In genomic region chr21:45756029-45756428, GRCh38 we compare ENCODE assay signal across 7 cellular contexts.
"Had no signal": no experiment of that assay in that cellular context is flagged by ENCODE, and none has a peak within 500 bp of the region (broad histone marks: within the 10 kb centered on the region; RNA-seq: fewer than 3 reads in every experiment).

No MANE protein-coding gene starts in this region.

- ATAC-seq: GM12878 had no signal

- FAIRE-seq: G401.6, GM12878, GM12892, GM18507, GM19239 had no signal

- H3K4me3 ChIP-seq: GM12878 had no signal

- DNase-seq: GDM1, GF-D8 had no signal
